In genomic region chr7:74057216-74057925, GRCh38 we compare ENCODE assay signal across 18 cellular contexts. TPM values are rescaled to one million over a fixed set of nuclear protein-coding genes. Genes with fewer than 3 reads are reported as not detected.
"Had no signal": no experiment of that assay in that cellular context is flagged by ENCODE, and none has a peak within 500 bp of the region (broad histone marks: within the 10 kb centered on the region; RNA-seq: fewer than 3 reads in every experiment).

No MANE protein-coding gene starts in this region.

- DNase-seq: activated CD4-positive, alpha-beta memory T cell treated with anti-CD3 and anti-CD28 coated beads, Interleukin-2, amount 10 ng/mL, durations not matched to agents 7 days and 5 days; activated CD4-positive, alpha-beta T cell treated with anti-CD3 and anti-CD28 coated beads for 4 hours; activated effector memory CD4-positive, alpha-beta T cell treated with anti-CD3 and anti-CD28 coated beads, Interleukin-2, amount 50 U/mL, for 16 hours; activated T-cell treated with anti-CD3 and anti-CD28 coated beads, Interleukin-2, amount 50 U/mL, for 48 hours; amniotic stem cell; hippocampal formation; kidney glomerular epithelial cell; nephron progenitor cell; sigmoid colon; SK-N-SH; spleen; thyroid gland; uterus had no signal

- H3K27ac Mint-ChIP-seq: activated CD4-positive, alpha-beta memory T cell treated with anti-CD3 and anti-CD28 coated beads, Interleukin-2, amount 10 ng/mL, durations not matched to agents 7 days and 5 days; activated naive CD4-positive, alpha-beta T cell treated with anti-CD3 and anti-CD28 coated beads, Interleukin-2, amount 50 U/mL, for 24 hours; mesothelial cell of epicardium; nephron progenitor cell; T-helper 1 cell treated with Interleukin-12 subunit alpha and Interleukin-12 subunit beta and Interleukin-4 antibody, amounts not matched to agents 30 μg/mL and 1 μg/mL, for 36 hours; WTC11 had no signal

- H3K9ac ChIP-seq: SK-N-SH had no signal

- H3K4me3 ChIP-seq: sigmoid colon, spleen, thyroid gland, uterus had no signal

- H3K27ac ChIP-seq: spleen, thyroid gland, uterus had no signal

- H3K9me3 Mint-ChIP-seq: activated CD4-positive, alpha-beta memory T cell treated with anti-CD3 and anti-CD28 coated beads, Interleukin-2, amount 10 ng/mL, durations not matched to agents 7 days and 5 days; activated naive CD4-positive, alpha-beta T cell treated with anti-CD3 and anti-CD28 coated beads, Interleukin-2, amount 50 U/mL, for 24 hours; brain; mesothelial cell of epicardium; nephron progenitor cell; T-helper 1 cell treated with Interleukin-12 subunit alpha and Interleukin-12 subunit beta and Interleukin-4 antibody, amounts not matched to agents 30 μg/mL and 1 μg/mL, for 36 hours; WTC11 had no signal

- H3K4me1 Mint-ChIP-seq: activated naive CD4-positive, alpha-beta T cell treated with anti-CD3 and anti-CD28 coated beads, Interleukin-2, amount 50 U/mL, for 24 hours; brain; nephron progenitor cell had no signal

- H3K4me3 Mint-ChIP-seq: activated CD4-positive, alpha-beta memory T cell treated with anti-CD3 and anti-CD28 coated beads, Interleukin-2, amount 10 ng/mL, durations not matched to agents 7 days and 5 days; activated naive CD4-positive, alpha-beta T cell treated with anti-CD3 and anti-CD28 coated beads, Interleukin-2, amount 50 U/mL, for 24 hours; brain; mesothelial cell of epicardium; nephron progenitor cell; T-helper 1 cell treated with Interleukin-12 subunit alpha and Interleukin-12 subunit beta and Interleukin-4 antibody, amounts not matched to agents 30 μg/mL and 1 μg/mL, for 36 hours; WTC11 had no signal

- H3K36me3 Mint-ChIP-seq: activated naive CD4-positive, alpha-beta T cell treated with anti-CD3 and anti-CD28 coated beads, Interleukin-2, amount 50 U/mL, for 24 hours; brain; mesothelial cell of epicardium; WTC11 had no signal

- H3K27me3 ChIP-seq: sigmoid colon, spleen, thyroid gland, uterus had no signal

- H3K36me3 ChIP-seq: thyroid gland, uterus had no signal

- H3K9me3 ChIP-seq: sigmoid colon, SK-N-SH, spleen, thyroid gland, uterus had no signal

- H3K4me2 ChIP-seq: SK-N-SH had no signal

- H3K4me1 ChIP-seq: uterus had no signal

RNA-seq across cellular contexts. Expression of gene ELN, which starts 29.4 kb away (rescaled TPM):
- total RNA-seq: activated CD4-positive, alpha-beta memory T cell treated with anti-CD3 and anti-CD28 coated beads, Interleukin-2, amount 10 ng/mL, durations not matched to agents 7 days and 5 days had no signal
